Comparison of ENCODE assay signal across 3 cellular contexts in genomic region chr14:100851946-100852620, GRCh38.
TF ChIP-seq lines count a peak whose summit lies in the region.

No MANE protein-coding gene starts in this region.

TF ChIP-seq in SK-N-SH, 30 proteins besides CTCF, POLR2A, EP300 and RAD21 (continued from another document):
- TF ChIP-seq IRF3 (IDR thresholded peaks at IDR 0.05; ENCODE audit: low read depth, low read length), result no peak
- TF ChIP-seq MEF2A (IDR thresholded peaks at IDR 0.05; ENCODE audit: borderline replicate concordance, low read depth), result no peak
- TF ChIP-seq TEAD4 (IDR thresholded peaks at IDR 0.05; ENCODE audit: borderline replicate concordance, insufficient read depth), result no peak
- TF ChIP-seq SMC3 (IDR thresholded peaks at IDR 0.05; ENCODE audit: low read depth, low read length), result no peak
- no peak for TF ChIP-seq MAX (IDR thresholded peaks at IDR 0.05; ENCODE audit: low read depth)

TF ChIP-seq in SK-N-SH treated with all-trans-retinoic acid at 6 μM for 48 hours, 23 proteins besides CTCF, POLR2A, EP300 and RAD21 (continued from another document):
- TF ChIP-seq CSRNP3 (CRISPR knock-in tag; IDR thresholded peaks at IDR 0.05), result no peak
- no peak for TF ChIP-seq PATZ1 (CRISPR knock-in tag; IDR thresholded peaks at IDR 0.05; ENCODE audit: borderline replicate concordance)
- TF ChIP-seq, protein P1, sequence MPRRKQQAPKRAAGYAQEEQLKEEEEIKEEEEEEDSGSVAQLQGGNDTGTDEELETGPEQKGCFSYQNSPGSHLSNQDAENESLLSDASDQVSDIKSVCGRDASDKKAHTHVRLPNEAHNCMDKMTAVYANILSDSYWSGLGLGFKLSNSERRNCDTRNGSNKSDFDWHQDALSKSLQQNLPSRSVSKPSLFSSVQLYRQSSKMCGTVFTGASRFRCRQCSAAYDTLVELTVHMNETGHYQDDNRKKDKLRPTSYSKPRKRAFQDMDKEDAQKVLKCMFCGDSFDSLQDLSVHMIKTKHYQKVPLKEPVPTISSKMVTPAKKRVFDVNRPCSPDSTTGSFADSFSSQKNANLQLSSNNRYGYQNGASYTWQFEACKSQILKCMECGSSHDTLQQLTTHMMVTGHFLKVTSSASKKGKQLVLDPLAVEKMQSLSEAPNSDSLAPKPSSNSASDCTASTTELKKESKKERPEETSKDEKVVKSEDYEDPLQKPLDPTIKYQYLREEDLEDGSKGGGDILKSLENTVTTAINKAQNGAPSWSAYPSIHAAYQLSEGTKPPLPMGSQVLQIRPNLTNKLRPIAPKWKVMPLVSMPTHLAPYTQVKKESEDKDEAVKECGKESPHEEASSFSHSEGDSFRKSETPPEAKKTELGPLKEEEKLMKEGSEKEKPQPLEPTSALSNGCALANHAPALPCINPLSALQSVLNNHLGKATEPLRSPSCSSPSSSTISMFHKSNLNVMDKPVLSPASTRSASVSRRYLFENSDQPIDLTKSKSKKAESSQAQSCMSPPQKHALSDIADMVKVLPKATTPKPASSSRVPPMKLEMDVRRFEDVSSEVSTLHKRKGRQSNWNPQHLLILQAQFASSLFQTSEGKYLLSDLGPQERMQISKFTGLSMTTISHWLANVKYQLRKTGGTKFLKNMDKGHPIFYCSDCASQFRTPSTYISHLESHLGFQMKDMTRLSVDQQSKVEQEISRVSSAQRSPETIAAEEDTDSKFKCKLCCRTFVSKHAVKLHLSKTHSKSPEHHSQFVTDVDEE (CRISPR knock-in tag; IDR thresholded peaks at IDR 0.05), result no peak
- TF ChIP-seq ZNF565 (CRISPR knock-in tag; conservative IDR thresholded peaks at IDR 0.05; ENCODE audit: low read depth), result no peak
- TF ChIP-seq, protein P2, sequence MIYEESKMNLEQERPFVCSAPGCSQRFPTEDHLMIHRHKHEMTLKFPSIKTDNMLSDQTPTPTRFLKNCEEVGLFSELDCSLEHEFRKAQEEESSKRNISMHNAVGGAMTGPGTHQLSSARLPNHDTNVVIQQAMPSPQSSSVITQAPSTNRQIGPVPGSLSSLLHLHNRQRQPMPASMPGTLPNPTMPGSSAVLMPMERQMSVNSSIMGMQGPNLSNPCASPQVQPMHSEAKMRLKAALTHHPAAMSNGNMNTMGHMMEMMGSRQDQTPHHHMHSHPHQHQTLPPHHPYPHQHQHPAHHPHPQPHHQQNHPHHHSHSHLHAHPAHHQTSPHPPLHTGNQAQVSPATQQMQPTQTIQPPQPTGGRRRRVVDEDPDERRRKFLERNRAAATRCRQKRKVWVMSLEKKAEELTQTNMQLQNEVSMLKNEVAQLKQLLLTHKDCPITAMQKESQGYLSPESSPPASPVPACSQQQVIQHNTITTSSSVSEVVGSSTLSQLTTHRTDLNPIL (CRISPR knock-in tag; IDR thresholded peaks at IDR 0.05; ENCODE audit: low read depth), result no peak
- TF ChIP-seq ZC3H10 (CRISPR knock-in tag; IDR thresholded peaks at IDR 0.05), result no peak
- no peak for TF ChIP-seq ISL1 (CRISPR knock-in tag; IDR thresholded peaks at IDR 0.05)
- TF ChIP-seq TOX (CRISPR knock-in tag; IDR thresholded peaks at IDR 0.05; ENCODE audit: borderline replicate concordance), result no peak
- no peak for TF ChIP-seq ZNF70 (CRISPR knock-in tag; IDR thresholded peaks at IDR 0.05)
- TF ChIP-seq SNAI2 (CRISPR knock-in tag; IDR thresholded peaks at IDR 0.05), result no peak
- TF ChIP-seq ZFP3 (CRISPR knock-in tag; IDR thresholded peaks at IDR 0.05), result no peak
- no peak for TF ChIP-seq RARB (CRISPR knock-in tag; IDR thresholded peaks at IDR 0.05)

TF ChIP-seq in HCT116, 20 proteins besides CTCF, POLR2A, EP300 and RAD21:
- TF ChIP-seq, protein P3, sequence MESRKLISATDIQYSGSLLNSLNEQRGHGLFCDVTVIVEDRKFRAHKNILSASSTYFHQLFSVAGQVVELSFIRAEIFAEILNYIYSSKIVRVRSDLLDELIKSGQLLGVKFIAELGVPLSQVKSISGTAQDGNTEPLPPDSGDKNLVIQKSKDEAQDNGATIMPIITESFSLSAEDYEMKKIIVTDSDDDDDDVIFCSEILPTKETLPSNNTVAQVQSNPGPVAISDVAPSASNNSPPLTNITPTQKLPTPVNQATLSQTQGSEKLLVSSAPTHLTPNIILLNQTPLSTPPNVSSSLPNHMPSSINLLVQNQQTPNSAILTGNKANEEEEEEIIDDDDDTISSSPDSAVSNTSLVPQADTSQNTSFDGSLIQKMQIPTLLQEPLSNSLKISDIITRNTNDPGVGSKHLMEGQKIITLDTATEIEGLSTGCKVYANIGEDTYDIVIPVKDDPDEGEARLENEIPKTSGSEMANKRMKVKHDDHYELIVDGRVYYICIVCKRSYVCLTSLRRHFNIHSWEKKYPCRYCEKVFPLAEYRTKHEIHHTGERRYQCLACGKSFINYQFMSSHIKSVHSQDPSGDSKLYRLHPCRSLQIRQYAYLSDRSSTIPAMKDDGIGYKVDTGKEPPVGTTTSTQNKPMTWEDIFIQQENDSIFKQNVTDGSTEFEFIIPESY (IDR thresholded peaks at IDR 0.05; ENCODE audit: extremely low read depth, insufficient replicate concordance, low read length), result no peak
- no peak for TF ChIP-seq CBX3 (IDR thresholded peaks at IDR 0.05; ENCODE audit: low read depth)
- no peak for TF ChIP-seq ZNF274 (IDR thresholded peaks at IDR 0.05; ENCODE audit: low read depth, low read length)
- TF ChIP-seq ATF3 (IDR thresholded peaks at IDR 0.05), result no peak
- no peak for TF ChIP-seq SP1 (IDR thresholded peaks at IDR 0.05; ENCODE audit: low read depth)
- no peak for TF ChIP-seq JUND (IDR thresholded peaks at IDR 0.05)
- TF ChIP-seq CEBPB (IDR thresholded peaks at IDR 0.05; ENCODE audit: low read depth), result no peak
- no peak for TF ChIP-seq ZFX (IDR thresholded peaks at IDR 0.05)
- TF ChIP-seq SIN3A (IDR thresholded peaks at IDR 0.05; ENCODE audit: low read depth), result no peak
- TF ChIP-seq SRF (IDR thresholded peaks at IDR 0.05; ENCODE audit: low read depth), result no peak
- TF ChIP-seq EZH2phosphoT487 (IDR thresholded peaks at IDR 0.05; ENCODE audit: borderline replicate concordance), result no peak
- no peak for TF ChIP-seq YY1 (IDR thresholded peaks at IDR 0.05; ENCODE audit: extremely low read depth, insufficient replicate concordance, low read depth, low read length)
- no peak for TF ChIP-seq EGR1 (IDR thresholded peaks at IDR 0.05; ENCODE audit: low read depth)
